ENCODE assay signal across 8 cellular contexts in genomic region chr10:46106410-46107255, GRCh38.
DNase-seq lines count a peak whose midpoint lies in the region; ATAC-seq lines count a peak whose summit lies in the region.

No MANE protein-coding gene starts in this region.

- H3K4me1 ChIP-seq in BLaER1 (peaks cover 8% of the 10 kb centered on the region), neuron (ENCODE audit: insufficient read depth, low read length) (peaks cover 6% of the 10 kb centered on the region)

- DNase-seq in NOMO-1 treated with dmso at 0.1 percent for 144 hours (lab: John Stamatoyannopoulos, UW; ENCODE audit: unreplicated experiment) (peak; percentile 64), glomerular visceral epithelial cell (ENCODE audit: extremely low spot score) (peak; percentile 64)

- peak overlapping the region; percentile 18 for H3K27ac Mint-ChIP-seq in activated naive CD4-positive, alpha-beta T cell treated with anti-CD3 and anti-CD28 coated beads, Interleukin-2, amount 50 U/mL, for 24 hours

- H3K27me3 Mint-ChIP-seq in activated naive CD4-positive, alpha-beta T cell treated with anti-CD3 and anti-CD28 coated beads, Interleukin-2, amount 50 U/mL, for 24 hours: no peaks in the 10 kb centered on the region

- peak overlapping the region; percentile 86 for H3K4me3 Mint-ChIP-seq in activated naive CD4-positive, alpha-beta T cell treated with anti-CD3 and anti-CD28 coated beads, Interleukin-2, amount 50 U/mL, for 24 hours

- H3K27me3 ChIP-seq in BLaER1 (peaks cover 26% of the 10 kb centered on the region), neuron (ENCODE audit: insufficient read depth, low read length) (peaks cover 21% of the 10 kb centered on the region)

- H3K9me3 ChIP-seq in BLaER1: no peaks in the 10 kb centered on the region
- H3K9me3 ChIP-seq in neuron (ENCODE audit: low read length): no peaks in the 10 kb centered on the region

- H3K36me3 Mint-ChIP-seq in activated naive CD4-positive, alpha-beta T cell treated with anti-CD3 and anti-CD28 coated beads, Interleukin-2, amount 50 U/mL, for 24 hours: no peaks in the 10 kb centered on the region

- H3K27ac ChIP-seq in BLaER1: no peak overlapping the region

- H3K4me1 Mint-ChIP-seq in activated naive CD4-positive, alpha-beta T cell treated with anti-CD3 and anti-CD28 coated beads, Interleukin-2, amount 50 U/mL, for 24 hours: peaks cover 15% of the 10 kb centered on the region

- H2AFZ ChIP-seq in neuron (ENCODE audit: low read depth, low read length): peak overlapping the region; percentile 92

- no peaks in the 10 kb centered on the region for H3K9me3 Mint-ChIP-seq in activated naive CD4-positive, alpha-beta T cell treated with anti-CD3 and anti-CD28 coated beads, Interleukin-2, amount 50 U/mL, for 24 hours

- ATAC-seq in GM19025 (IDR thresholded peaks at IDR 0.05; ENCODE audit: low read depth, unreplicated experiment) (peak; percentile 89), HG03175 (IDR thresholded peaks at IDR 0.05; ENCODE audit: unreplicated experiment) (peak; percentile 93), GM21360 (IDR thresholded peaks at IDR 0.05; ENCODE audit: unreplicated experiment) (no peak)

- no peaks in the 10 kb centered on the region for H3K36me3 ChIP-seq in BLaER1
- no peaks in the 10 kb centered on the region for H3K36me3 ChIP-seq in neuron (ENCODE audit: insufficient read depth, low read length)

- no peaks in the 10 kb centered on the region for H4K20me1 ChIP-seq in BLaER1

- H3K4me3 ChIP-seq in BLaER1: peak overlapping the region; percentile 68
- H3K4me3 ChIP-seq in neuron (ENCODE audit: low read length): peak overlapping the region; percentile 44

- H3K9ac ChIP-seq in BLaER1: peak overlapping the region; percentile 30

- peak overlapping the region; percentile 79 for H3K4me2 ChIP-seq in BLaER1
